24 cellular contexts compared by ENCODE assay signal in genomic region chr10:106576534-106576933, GRCh38.
DNase-seq lines count a peak whose midpoint lies in the region; ATAC-seq and TF ChIP-seq lines count a peak whose summit lies in the region.
"Had no signal": no experiment of that assay in that cellular context is flagged by ENCODE, and none has a peak within 500 bp of the region (broad histone marks: within the 10 kb centered on the region; RNA-seq: fewer than 3 reads in every experiment).

No MANE protein-coding gene starts in this region.

- H3K4me1 ChIP-seq in body of pancreas = no peaks in the 10 kb centered on the region
- no peaks in the 10 kb centered on the region for H3K4me1 ChIP-seq in thyroid gland
- H3K4me1 ChIP-seq: adrenal gland had no signal

- H3K27ac Mint-ChIP-seq in endothelial cell (ENCODE audit: unreplicated experiment) = peak overlapping the region; percentile 65
- H3K27ac Mint-ChIP-seq: CD4-positive, alpha-beta T cell had no signal

- H3K4me1 Mint-ChIP-seq in endothelial cell (ENCODE audit: unreplicated experiment) = peaks cover 27% of the 10 kb centered on the region

- no peak overlapping the region for H3K27ac ChIP-seq in body of pancreas
- no peak overlapping the region for H3K27ac ChIP-seq in thyroid gland
- H3K27ac ChIP-seq: adrenal gland, cardiac muscle cell, neural progenitor cell, SK-N-MC, skin epidermis, WERI-Rb-1 had no signal

- TF ChIP-seq CTCF in endothelial cell (IDR thresholded peaks at IDR 0.05; ENCODE audit: unreplicated experiment) (no peak), body of pancreas (IDR thresholded peaks at IDR 0.05) (no peak), GM13976 (IDR thresholded peaks at IDR 0.05; ENCODE audit: borderline replicate concordance, control extremely low read depth, extremely low read depth, insufficient read depth, missing control alignments) (no peak), thyroid gland (IDR thresholded peaks at IDR 0.05) (no peak)

- H3K9me3 ChIP-seq in body of pancreas = no peaks in the 10 kb centered on the region
- no peaks in the 10 kb centered on the region for H3K9me3 ChIP-seq in thyroid gland
- H3K9me3 ChIP-seq: adrenal gland had no signal

- no peak overlapping the region for H3K4me3 Mint-ChIP-seq in endothelial cell (ENCODE audit: unreplicated experiment)
- H3K4me3 Mint-ChIP-seq: CD4-positive, alpha-beta T cell; neural progenitor cell had no signal

- no peaks in the 10 kb centered on the region for H3K9me3 Mint-ChIP-seq in endothelial cell (ENCODE audit: unreplicated experiment)
- H3K9me3 Mint-ChIP-seq: CD4-positive, alpha-beta T cell had no signal

- H3K4me3 ChIP-seq in body of pancreas = no peak overlapping the region
- no peak overlapping the region for H3K4me3 ChIP-seq in thyroid gland (replicated peaks in 1 of 3)
- H3K4me3 ChIP-seq: adrenal gland, cardiac muscle cell, neural progenitor cell, SK-N-MC, skin epidermis had no signal

- H3K36me3 ChIP-seq in body of pancreas (replicated peaks in 1 of 2; ENCODE audit: insufficient read depth in 1 of 2, low read depth in 2 of 2) (no peaks in the 10 kb centered on the region), thyroid gland (no peaks in the 10 kb centered on the region)
- H3K36me3 ChIP-seq: adrenal gland, cardiac muscle cell, neural progenitor cell, WERI-Rb-1 had no signal

- H3K36me3 Mint-ChIP-seq in endothelial cell (ENCODE audit: low read depth, unreplicated experiment) = no peaks in the 10 kb centered on the region

- in situ Hi-C loops in GM13976 (cut with MboI; ENCODE audit: low sequenced_read_pairs, unreplicated experiment) = no loop called here

- no peaks in the 10 kb centered on the region for H3K27me3 ChIP-seq in body of pancreas
- no peaks in the 10 kb centered on the region for H3K27me3 ChIP-seq in thyroid gland
- H3K27me3 ChIP-seq: adrenal gland, cardiac muscle cell, neural progenitor cell had no signal

- ATAC-seq in GM18858 (IDR thresholded peaks at IDR 0.05; ENCODE audit: unreplicated experiment) (peak; percentile 66), GM19467 (IDR thresholded peaks at IDR 0.05; ENCODE audit: unreplicated experiment) (peak; percentile 58), HG03432 (IDR thresholded peaks at IDR 0.05; ENCODE audit: unreplicated experiment) (peak; percentile 56), body of pancreas (no peak)

- peaks cover 3% of the 10 kb centered on the region for H3K27me3 Mint-ChIP-seq in endothelial cell (ENCODE audit: unreplicated experiment)
- H3K27me3 Mint-ChIP-seq: CD4-positive, alpha-beta T cell had no signal

- WGBS in body of pancreas, 2 donors = 59 to 61% methylated on average over 4 of the region's 4 CpGs
- WGBS in thyroid gland, 2 donors = 84 to 88% methylated on average over 4 of the region's 4 CpGs

- intact Hi-C loops in body of pancreas (cut with DNase I) = no loop called here
- intact Hi-C loops in thyroid gland (cut with DNase I) = no loop called here

- no peak for DNase-seq in endothelial cell (ENCODE audit: low spot score)
- DNase-seq in body of pancreas = no peak
- no peak for DNase-seq in GM13976 (ENCODE audit: low spot score)
- no peak for DNase-seq in thyroid gland
- DNase-seq in amniotic stem cell (lab: John Stamatoyannopoulos, UW) = no peak
- DNase-seq: activated CD8-positive, alpha-beta memory T cell treated with anti-CD3 and anti-CD28 coated beads, Interleukin-2, amount 50 U/mL, for 48 hours; activated gamma-delta T cell treated with Interleukin-2 at 50 U/mL for 16 hours; adrenal gland; CD4-positive, alpha-beta T cell; dermis blood vessel endothelial cell; KBM-7; NCI-H1105 treated with DMSO at 0.1 percent for 48 hours; NCI-H2081 treated with DMSO at 0.1 percent for 48 hours; NCI-H446 treated with DMSO at 0.1 percent for 48 hours; stimulated activated naive CD4-positive, alpha-beta T cell; T-helper 2 cell; WERI-Rb-1 had no signal

- no peak for TF ChIP-seq POLR2A in body of pancreas (IDR thresholded peaks at IDR 0.05)
- TF ChIP-seq POLR2A in thyroid gland (IDR thresholded peaks at IDR 0.05) = no peak
